ENCODE assay signal across 1 cellular context in the genomic region with DNA sequence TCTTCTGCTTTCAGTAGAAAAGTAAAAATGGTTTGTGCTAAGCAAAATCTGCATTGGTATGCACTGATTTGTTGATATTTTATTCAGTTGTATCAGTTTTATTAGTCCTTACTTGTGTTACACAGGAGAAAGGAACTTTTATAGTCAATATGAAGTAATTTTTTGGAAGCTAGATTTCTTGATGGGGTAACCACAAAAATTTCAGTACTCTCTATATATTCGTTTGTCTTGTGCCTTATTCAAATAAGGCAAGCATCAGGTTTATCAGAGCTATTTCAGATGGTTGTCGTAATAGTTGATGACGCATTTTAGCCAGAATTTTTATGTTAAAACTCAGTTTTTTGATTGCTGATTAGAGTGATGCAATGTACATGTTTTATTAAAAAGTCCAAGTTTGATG.
TF ChIP-seq lines count a peak whose summit lies in the region.

No MANE protein-coding gene starts in this region.

TF ChIP-seq in IMR-90, 13 proteins besides CTCF, POLR2A, EP300 and RAD21 (continued from another document):
- TF ChIP-seq, protein P1, sequence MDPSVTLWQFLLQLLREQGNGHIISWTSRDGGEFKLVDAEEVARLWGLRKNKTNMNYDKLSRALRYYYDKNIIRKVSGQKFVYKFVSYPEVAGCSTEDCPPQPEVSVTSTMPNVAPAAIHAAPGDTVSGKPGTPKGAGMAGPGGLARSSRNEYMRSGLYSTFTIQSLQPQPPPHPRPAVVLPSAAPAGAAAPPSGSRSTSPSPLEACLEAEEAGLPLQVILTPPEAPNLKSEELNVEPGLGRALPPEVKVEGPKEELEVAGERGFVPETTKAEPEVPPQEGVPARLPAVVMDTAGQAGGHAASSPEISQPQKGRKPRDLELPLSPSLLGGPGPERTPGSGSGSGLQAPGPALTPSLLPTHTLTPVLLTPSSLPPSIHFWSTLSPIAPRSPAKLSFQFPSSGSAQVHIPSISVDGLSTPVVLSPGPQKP (IDR thresholded peaks at IDR 0.05; ENCODE audit: borderline replicate concordance, low read depth, low read length) = no peak
- TF ChIP-seq RCOR1 (IDR thresholded peaks at IDR 0.05; ENCODE audit: insufficient replicate concordance, low read length) (no peak), BHLHE40 (IDR thresholded peaks at IDR 0.05; ENCODE audit: low read depth, low read length) (no peak), MXI1 (IDR thresholded peaks at IDR 0.05; ENCODE audit: borderline replicate concordance, low read depth, low read length) (no peak), NFE2L2 (IDR thresholded peaks at IDR 0.05; ENCODE audit: low read depth, low read length) (no peak), MAFK (IDR thresholded peaks at IDR 0.05; ENCODE audit: low read depth, low read length) (no peak), CEBPB (IDR thresholded peaks at IDR 0.05; ENCODE audit: low read depth, low read length) (no peak)
- TF ChIP-seq, protein P2, sequence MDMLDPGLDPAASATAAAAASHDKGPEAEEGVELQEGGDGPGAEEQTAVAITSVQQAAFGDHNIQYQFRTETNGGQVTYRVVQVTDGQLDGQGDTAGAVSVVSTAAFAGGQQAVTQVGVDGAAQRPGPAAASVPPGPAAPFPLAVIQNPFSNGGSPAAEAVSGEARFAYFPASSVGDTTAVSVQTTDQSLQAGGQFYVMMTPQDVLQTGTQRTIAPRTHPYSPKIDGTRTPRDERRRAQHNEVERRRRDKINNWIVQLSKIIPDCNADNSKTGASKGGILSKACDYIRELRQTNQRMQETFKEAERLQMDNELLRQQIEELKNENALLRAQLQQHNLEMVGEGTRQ (IDR thresholded peaks at IDR 0.05; ENCODE audit: low read depth, low read length) = no peak
TF ChIP-seq in IMR-90: peak in this region for 0.
